In the genomic region with DNA sequence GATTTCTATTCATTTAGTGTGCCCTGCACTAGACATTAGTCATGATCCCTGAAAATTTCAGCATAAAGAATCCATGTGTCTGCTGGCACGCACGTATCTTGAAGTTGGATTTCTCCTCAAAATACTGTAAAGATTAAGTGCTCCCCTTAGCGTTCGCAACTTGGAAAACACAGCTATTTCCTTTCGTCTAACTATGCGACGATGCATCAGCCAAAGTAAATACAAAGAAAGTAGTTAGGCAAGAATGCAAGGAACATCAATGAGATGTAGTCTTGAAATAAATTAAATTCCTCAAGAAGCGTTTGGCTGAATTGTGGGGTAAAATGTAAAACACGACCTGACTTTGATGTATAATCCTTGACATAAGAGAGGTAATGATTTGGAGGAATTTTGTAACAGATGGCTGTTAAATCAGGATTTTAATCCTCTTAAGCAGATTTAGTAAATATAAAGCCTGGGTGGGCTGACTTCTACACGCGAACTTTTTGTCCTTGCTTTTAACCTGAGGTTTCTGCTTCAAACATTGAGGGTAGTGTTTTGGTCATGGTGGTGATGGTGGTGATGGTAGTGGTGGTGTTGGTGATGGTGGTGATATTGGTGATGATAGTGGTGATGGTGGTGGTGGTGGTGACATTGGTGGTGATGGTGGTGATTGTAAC, we compare ENCODE assay signal across 20 cellular contexts.
DNase-seq lines count a peak whose midpoint lies in the region; ATAC-seq, FAIRE-seq and TF ChIP-seq lines count a peak whose summit lies in the region.
"Had no signal": no experiment of that assay in that cellular context is flagged by ENCODE, and none has a peak within 500 bp of the region (broad histone marks: within the 10 kb centered on the region; RNA-seq: fewer than 3 reads in every experiment).

No MANE protein-coding gene starts in this region.

- H4K20me1 ChIP-seq in endothelial cell of umbilical vein (replicated peaks; ENCODE audit: control insufficient read depth, extremely low read depth, insufficient read depth, low read length) (no peaks in the 10 kb centered on the region), H9 (ENCODE audit: control insufficient read depth, insufficient read depth, insufficient read length) (no peaks in the 10 kb centered on the region)

- H3K27ac ChIP-seq in endothelial cell of umbilical vein (ENCODE audit: insufficient read depth, low read depth, low read length) (no peak overlapping the region), H9 (ENCODE audit: insufficient read length, low read depth, low read length) (no peak overlapping the region)
- H3K27ac ChIP-seq: ascending aorta, lower lobe of right lung, right lobe of liver had no signal

- H3K27me3 Mint-ChIP-seq in H9 (ENCODE audit: low read depth) (peaks cover 5% of the 10 kb centered on the region; the same call in 1 of the 2 replicates), Caco-2 (ENCODE audit: insufficient read depth, unreplicated experiment) (peaks cover 2% of the 10 kb centered on the region)

- WGBS in H9 (ENCODE audit: extremely low coverage, insufficient read length, low lambda C conversion rate): no CpG with 5 or more reads among the region's 11 CpGs

- H3K4me1 Mint-ChIP-seq in H9 (peaks cover 5 to 14% of the 10 kb centered on the region in 2 experiments; a peak in 3 of 4 replicates), Caco-2 (ENCODE audit: low read depth, unreplicated experiment) (peaks cover 9% of the 10 kb centered on the region)

- no peak overlapping the region for H4K8ac ChIP-seq in H9 (replicated peaks; ENCODE audit: insufficient read length, low read depth, low read length)

- H3K18ac ChIP-seq in H9 (ENCODE audit: insufficient read length, low read depth, low read length): no peak overlapping the region

- dilution Hi-C loops in endothelial cell of umbilical vein (cut with MboI; ENCODE audit: extremely low pct_ligation_motif_present, low sequenced_read_pairs): no loop called here

- no peaks in the 10 kb centered on the region; a peak in 1 of 7 replicates for H3K36me3 Mint-ChIP-seq in H9 (ENCODE audit: insufficient read depth in 1 of 3, low read depth in 3 of 3)
- H3K36me3 Mint-ChIP-seq in Caco-2 (ENCODE audit: insufficient read depth, unreplicated experiment): no peaks in the 10 kb centered on the region
- H3K36me3 Mint-ChIP-seq: CD4-positive, alpha-beta memory T cell had no signal

- no peak overlapping the region for H3T11ph ChIP-seq in H9 (ENCODE audit: low read length)

- H3K27me3 ChIP-seq in endothelial cell of umbilical vein (ENCODE audit: control insufficient read depth in 2 of 2, insufficient read depth in 2 of 2, low read length in 2 of 2) (no peaks in the 10 kb centered on the region), H9 (ENCODE audit: insufficient read depth, low read length) (no peaks in the 10 kb centered on the region), Caco-2 (replicated peaks; ENCODE audit: control insufficient read depth, insufficient read depth, low read length) (no peaks in the 10 kb centered on the region)
- H3K27me3 ChIP-seq: ascending aorta, right lobe of liver had no signal

- BruUV-seq in endothelial cell of umbilical vein (replicated peaks; lab: Mats Ljungman, UMichigan) (no TSS peak), Caco-2 (replicated peaks; lab: Mats Ljungman, UMichigan) (no TSS peak)

- CTCF ChIA-PET in endothelial cell of umbilical vein (lab: Charles Lee): interaction anchor here (1.1 kb wide), 1 partner anchor 9 kb away, joined by 5 read pairs; no protein-coding TSS in a partner anchor
- CTCF ChIA-PET in Caco-2 (lab: Charles Lee): no interaction called here

- no peak overlapping the region for H2BK20ac ChIP-seq in H9 (ENCODE audit: low read depth, low read length, poor library complexity, severe bottlenecking)

- H3K9me3 ChIP-seq in endothelial cell of umbilical vein (replicated peaks; ENCODE audit: control insufficient read depth, insufficient read depth, low read length): no peaks in the 10 kb centered on the region
- no peaks in the 10 kb centered on the region for H3K9me3 ChIP-seq in H9 (ENCODE audit: control insufficient read depth, low read depth, low read length)
- no peaks in the 10 kb centered on the region for H3K9me3 ChIP-seq in Caco-2
- H3K9me3 ChIP-seq: ascending aorta, lower lobe of right lung, right lobe of liver had no signal

- POLR2A ChIA-PET in endothelial cell of umbilical vein (lab: Charles Lee) (no interaction called here), Caco-2 (lab: Charles Lee) (no interaction called here)

- H2BK12ac ChIP-seq in H9 (ENCODE audit: insufficient read length, low read depth, low read length): no peak overlapping the region

- no peak overlapping the region for H3K4me3 ChIP-seq in endothelial cell of umbilical vein (replicated peaks in 1 of 3; ENCODE audit: insufficient read depth in 1 of 3, low read depth in 1 of 3, low read length in 3 of 3)
- H3K4me3 ChIP-seq in retinal pigment epithelial cell (ENCODE audit: low read length): no peak overlapping the region
- no peak overlapping the region for H3K4me3 ChIP-seq in Caco-2 (ENCODE audit: low read depth, low read length)
- H3K4me3 ChIP-seq: ascending aorta, lower lobe of right lung, right lobe of liver had no signal

- H3K4me2 ChIP-seq in endothelial cell of umbilical vein (ENCODE audit: insufficient read depth, low read length) (no peak overlapping the region), H9 (ENCODE audit: insufficient read depth, insufficient read length, low read length) (no peak overlapping the region)

- ATAC-seq in GM19467 (IDR thresholded peaks at IDR 0.05; ENCODE audit: unreplicated experiment): no peak
- ATAC-seq: lower lobe of right lung, right lobe of liver, Right ventricle myocardium inferior had no signal

- intact Hi-C loops in endothelial cell of umbilical vein (cut with micrococcal nuclease): no loop called here
- intact Hi-C loops in Caco-2 (cut with micrococcal nuclease; ENCODE audit: unreplicated experiment): no loop called here

- no peaks in the 10 kb centered on the region for H3K79me1 ChIP-seq in H9 (ENCODE audit: insufficient read depth, low read depth, low read length, poor library complexity, severe bottlenecking)

- no peak overlapping the region for H2BK5ac ChIP-seq in H9 (ENCODE audit: insufficient read length, low read length)

- H3K9me3 Mint-ChIP-seq in H9: no peaks in the 10 kb centered on the region; a peak in 2 of 5 replicates
- peaks cover 9% of the 10 kb centered on the region for H3K9me3 Mint-ChIP-seq in Caco-2 (ENCODE audit: unreplicated experiment)
- H3K9me3 Mint-ChIP-seq: activated T-helper 2 cell treated with anti-CD3 and anti-CD28 coated beads, Interferon-gamma antibody, Interleukin-2, Interleukin-4, amounts not matched to agents 10 μg/mL and 5 μg/mL and 100 μg/mL, durations not matched to agents 14 hours and 24 hours and 36 hours had no signal

- H3K36me3 ChIP-seq in endothelial cell of umbilical vein (ENCODE audit: control insufficient read depth in 2 of 2, extremely low read depth in 1 of 2, insufficient read depth in 2 of 2, low read length in 2 of 2): no peaks in the 10 kb centered on the region
- H3K36me3 ChIP-seq in Caco-2 (ENCODE audit: control insufficient read depth, insufficient read depth, low read length): no peaks in the 10 kb centered on the region
- H3K36me3 ChIP-seq: ascending aorta, lower lobe of right lung, right lobe of liver had no signal

- DNase-seq in EH (ENCODE audit: low read depth) (peak; percentile 84), NCI-H82 treated with DMSO at 0.1 percent for 48 hours (lab: John Stamatoyannopoulos, UW; ENCODE audit: unreplicated experiment) (peak; percentile 81), endothelial cell of umbilical vein (ENCODE audit: low read depth, low spot score) (peak; percentile 58), retinal pigment epithelial cell (ENCODE audit: low read depth) (peak; percentile 90), NCI-H748 treated with DMSO at 0.1 percent for 48 hours (lab: John Stamatoyannopoulos, UW) (no peak), H9 (no peak), Caco-2 (no peak)
- DNase-seq: activated CD4-positive, alpha-beta T cell treated with anti-CD3 and anti-CD28 coated beads, Interleukin-2, amount 50 U/mL, for 48 hours; CD4-positive, alpha-beta memory T cell; hippocampal formation; KG1; lower lobe of right lung; NCI-H146; NCI-H526 treated with DMSO at 0.1 percent for 48 hours; stimulated activated naive CD4-positive, alpha-beta T cell had no signal

- no peak overlapping the region for H2BK15ac ChIP-seq in H9 (ENCODE audit: low read depth, low read length)

- FAIRE-seq in endothelial cell of umbilical vein (lab: Jason Lieb, UNC): no peak

- no peak for TF ChIP-seq POLR2A in endothelial cell of umbilical vein (IDR thresholded peaks at IDR 0.05; ENCODE audit: low read depth, low read length)

- H3K27ac Mint-ChIP-seq in H9: no peak overlapping the region; a peak in 1 of 7 replicates
- no peak overlapping the region for H3K27ac Mint-ChIP-seq in Caco-2 (ENCODE audit: unreplicated experiment)
- H3K27ac Mint-ChIP-seq: activated T-helper 2 cell treated with anti-CD3 and anti-CD28 coated beads, Interferon-gamma antibody, Interleukin-2, Interleukin-4, amounts not matched to agents 10 μg/mL and 5 μg/mL and 100 μg/mL, durations not matched to agents 14 hours and 24 hours and 36 hours; CD4-positive, alpha-beta memory T cell had no signal

- H2AFZ ChIP-seq in endothelial cell of umbilical vein (ENCODE audit: low read depth, low read length) (no peak overlapping the region), H9 (ENCODE audit: low read length) (no peak overlapping the region)

- H3K9ac ChIP-seq in endothelial cell of umbilical vein (replicated peaks; ENCODE audit: extremely low read depth, insufficient read depth, low read length): no peak overlapping the region
- H3K9ac ChIP-seq in H9 (ENCODE audit: extremely low read depth, insufficient read length, low read length): no peak overlapping the region

- no peak overlapping the region for H4K5ac ChIP-seq in H9 (ENCODE audit: insufficient read length, low read depth, low read length)

- no peak overlapping the region for H3K14ac ChIP-seq in H9 (ENCODE audit: insufficient read depth, low read length)

- H3K23me2 ChIP-seq in H9 (ENCODE audit: insufficient read length, low read depth, low read length, poor library complexity, severe bottlenecking): no peaks in the 10 kb centered on the region

- H2AK5ac ChIP-seq in H9 (ENCODE audit: insufficient read length, low read length): no peak overlapping the region

- no peak overlapping the region for H2BK120ac ChIP-seq in H9 (ENCODE audit: low read depth, low read length, poor library complexity, severe bottlenecking)

- no peak overlapping the region for H4K91ac ChIP-seq in H9 (ENCODE audit: insufficient read length, low read depth, low read length)

- no peaks in the 10 kb centered on the region for H3K9me1 ChIP-seq in endothelial cell of umbilical vein (replicated peaks; ENCODE audit: control insufficient read depth, extremely low read depth, insufficient read depth, low read length)

- H3K4me1 ChIP-seq in endothelial cell of umbilical vein (ENCODE audit: control insufficient read depth, extremely low read depth, insufficient read depth, low read length): no peaks in the 10 kb centered on the region
- H3K4me1 ChIP-seq in H9 (ENCODE audit: insufficient read depth, low read length): peaks cover 2% of the 10 kb centered on the region; the same call in 1 of the 2 replicates
- no peaks in the 10 kb centered on the region for H3K4me1 ChIP-seq in Caco-2
- H3K4me1 ChIP-seq: lower lobe of right lung had no signal

- no peak overlapping the region for H3K23ac ChIP-seq in H9 (ENCODE audit: insufficient read length, low read depth, low read length)

- H3K4ac ChIP-seq in H9 (ENCODE audit: low read depth, low read length): no peak overlapping the region

- no peak overlapping the region for H3K56ac ChIP-seq in H9 (ENCODE audit: insufficient read length, low read depth, low read length)

- TF ChIP-seq CTCF in endothelial cell of umbilical vein (IDR thresholded peaks at IDR 0.05; ENCODE audit: extremely low read depth in 1 of 2, insufficient read depth in 1 of 2, low read depth in 1 of 2, low read length in 2 of 2) (no peak), retinal pigment epithelial cell (conservative IDR thresholded peaks at IDR 0.05; ENCODE audit: low read depth, low read length) (peak; percentile 30), H9 (conservative IDR thresholded peaks at IDR 0.05) (no peak), Caco-2 (IDR thresholded peaks at IDR 0.05; ENCODE audit: insufficient read depth in 1 of 2, low read depth in 1 of 2, low read length in 1 of 2, severe bottlenecking in 1 of 2, unreplicated experiment in 1 of 2) (no peak)

- H3K79me2 ChIP-seq in endothelial cell of umbilical vein (ENCODE audit: control insufficient read depth, insufficient read depth, low read length): no peaks in the 10 kb centered on the region
- H3K79me2 ChIP-seq in H9 (ENCODE audit: insufficient read depth, low read length): no peaks in the 10 kb centered on the region

- H3K4me3 Mint-ChIP-seq in H9: no peak overlapping the region
- no peak overlapping the region for H3K4me3 Mint-ChIP-seq in Caco-2 (ENCODE audit: unreplicated experiment)
- H3K4me3 Mint-ChIP-seq: CD4-positive, alpha-beta memory T cell had no signal

Comparison
In these comparisons a context has a peak if more than half of its experiments do, and no peak if none do; other contexts are left out.
1. DNase-seq: peak in EH (single experiment), NCI-H82 treated with DMSO at 0.1 percent for 48 hours (single experiment), endothelial cell of umbilical vein (single experiment) and retinal pigment epithelial cell (single experiment); none in NCI-H748 treated with DMSO at 0.1 percent for 48 hours (single experiment), H9 (single experiment) and Caco-2 (0 of 2).